ENCODE assay signal across 9 cellular contexts in the genomic region with DNA sequence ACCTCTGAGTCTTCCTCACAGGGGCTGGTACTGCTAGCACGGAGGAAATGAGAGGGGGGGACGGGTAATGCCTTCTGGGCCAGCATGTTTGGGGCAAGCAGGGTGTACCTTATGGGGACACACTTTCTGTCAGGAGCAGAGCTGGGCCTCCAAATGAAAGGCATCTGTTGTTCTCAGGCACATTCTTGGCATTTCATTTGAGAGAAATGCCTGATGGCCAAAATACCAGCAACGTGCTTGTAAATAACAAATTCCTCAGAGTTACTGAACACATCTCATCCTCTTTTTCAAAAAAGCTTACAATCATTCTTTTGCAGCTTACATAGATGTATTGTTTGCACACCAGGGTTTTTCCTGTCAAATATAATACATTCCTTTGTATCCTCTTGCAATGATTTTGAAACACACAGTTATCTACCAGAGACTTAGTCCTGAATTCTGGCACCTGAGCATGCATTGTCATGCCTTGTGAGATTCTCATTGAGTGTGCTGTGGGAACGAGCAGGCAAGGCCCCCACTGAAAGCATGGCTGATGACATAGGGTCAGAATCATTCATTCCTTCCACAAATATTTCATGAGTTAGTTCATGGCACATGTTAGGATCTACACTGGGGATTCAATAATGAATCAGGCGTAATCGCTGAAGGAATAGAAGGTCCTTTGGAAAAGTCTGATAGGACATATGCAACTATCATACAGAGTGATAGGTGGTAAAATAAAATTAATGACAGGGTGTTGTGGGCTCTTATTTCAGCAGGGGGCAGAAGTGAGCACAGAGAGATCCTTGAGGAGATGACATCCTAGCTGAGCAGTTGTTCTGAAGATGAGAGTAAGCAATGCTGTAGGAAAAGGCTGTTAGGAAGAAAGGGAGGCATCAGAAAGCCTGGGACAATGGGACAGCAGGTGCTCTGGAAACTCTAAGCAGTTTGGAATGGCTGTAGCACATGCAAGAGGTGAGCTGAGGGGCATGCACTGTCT.
A peak's percentile ranks its signal among the peaks of the same experiment; 100 is the strongest.
DNase-seq lines count a peak whose midpoint lies in the region; ATAC-seq and TF ChIP-seq lines count a peak whose summit lies in the region.
"Had no signal": no experiment of that assay in that cellular context is flagged by ENCODE, and none has a peak within 500 bp of the region (broad histone marks: within the 10 kb centered on the region; RNA-seq: fewer than 3 reads in every experiment).

No MANE protein-coding gene starts in this region.

- TF ChIP-seq CTCF in HEK293 (tag by site-specific recombination; IDR thresholded peaks at IDR 0.05) (peak; percentile 23; the same call in 1 of the 2 replicates), ascending aorta (IDR thresholded peaks at IDR 0.05) (peak in 2 of 3 experiments; percentile 34 to 41)

- no peaks in the 10 kb centered on the region for H3K36me3 ChIP-seq in HEK293 (ENCODE audit: control insufficient read depth in 2 of 2, insufficient read depth in 1 of 2, low read length in 2 of 2)
- no peaks in the 10 kb centered on the region for H3K36me3 ChIP-seq in ascending aorta
- H3K36me3 ChIP-seq: HAP-1 had no signal

- ATAC-seq in GM21515 (IDR thresholded peaks at IDR 0.05; ENCODE audit: unreplicated experiment) (no peak), HG03045 (IDR thresholded peaks at IDR 0.05; ENCODE audit: unreplicated experiment) (no peak), GM19467 (IDR thresholded peaks at IDR 0.05; ENCODE audit: unreplicated experiment) (no peak)

- no peak overlapping the region for H3K27ac ChIP-seq in HEK293 (ENCODE audit: extremely low read depth, low read depth, low read length)
- H3K27ac ChIP-seq in ascending aorta = no peak overlapping the region

- H3K9me3 ChIP-seq in HEK293 (ENCODE audit: control insufficient read depth, insufficient read depth, low read depth, low read length) (no peaks in the 10 kb centered on the region), ascending aorta (no peaks in the 10 kb centered on the region)
- H3K9me3 ChIP-seq: HAP-1 had no signal

- no peaks in the 10 kb centered on the region for H3K27me3 ChIP-seq in ascending aorta

- DNase-seq in AG20443 (ENCODE audit: low spot score) = peak; percentile 75
- DNase-seq in ascending aorta (ENCODE audit: low spot score in 2 of 2) = no peak
- DNase-seq in kidney tubule cell (ENCODE audit: low spot score) = peak; percentile 40
- DNase-seq in NCI-H526 treated with DMSO at 0.1 percent for 48 hours (lab: John Stamatoyannopoulos, UW) = no peak

- POLR2A ChIA-PET in HEK293 (lab: Yijun Ruan, JAX) = no interaction called here

- intact Hi-C loops in ascending aorta (cut with DNase I) = no loop called here

- H3K4me1 ChIP-seq in HEK293 (ENCODE audit: control insufficient read depth, insufficient read depth, low read length) = no peaks in the 10 kb centered on the region; the same call in 1 of the 2 replicates
- H3K4me1 ChIP-seq in ascending aorta = no peaks in the 10 kb centered on the region
- H3K4me1 ChIP-seq: HAP-1 had no signal

- CTCF ChIA-PET in HEK293 (lab: Yijun Ruan, JAX) = interaction anchor here (0.6 to 2.3 kb wide), 15 partner anchors 9 to 709 kb away, joined by 3 to 8 read pairs (median 4); no protein-coding TSS in a partner anchor

- H3K4me3 ChIP-seq in HEK293 (ENCODE audit: low read depth, low read length) (no peak overlapping the region), ascending aorta (no peak overlapping the region)
- H3K4me3 ChIP-seq: HAP-1 had no signal

TF ChIP-seq in HEK293, 187 proteins besides CTCF, POLR2A, EP300 and RAD21 (continues in another document):
- no peak for TF ChIP-seq ZNF548 (tag by site-specific recombination; IDR thresholded peaks at IDR 0.05)
- TF ChIP-seq ZBTB48 (tag by site-specific recombination; IDR thresholded peaks at IDR 0.05) = no peak
- no peak for TF ChIP-seq ZBTB20 (tag by site-specific recombination; IDR thresholded peaks at IDR 0.05)
- TF ChIP-seq, protein P1, sequence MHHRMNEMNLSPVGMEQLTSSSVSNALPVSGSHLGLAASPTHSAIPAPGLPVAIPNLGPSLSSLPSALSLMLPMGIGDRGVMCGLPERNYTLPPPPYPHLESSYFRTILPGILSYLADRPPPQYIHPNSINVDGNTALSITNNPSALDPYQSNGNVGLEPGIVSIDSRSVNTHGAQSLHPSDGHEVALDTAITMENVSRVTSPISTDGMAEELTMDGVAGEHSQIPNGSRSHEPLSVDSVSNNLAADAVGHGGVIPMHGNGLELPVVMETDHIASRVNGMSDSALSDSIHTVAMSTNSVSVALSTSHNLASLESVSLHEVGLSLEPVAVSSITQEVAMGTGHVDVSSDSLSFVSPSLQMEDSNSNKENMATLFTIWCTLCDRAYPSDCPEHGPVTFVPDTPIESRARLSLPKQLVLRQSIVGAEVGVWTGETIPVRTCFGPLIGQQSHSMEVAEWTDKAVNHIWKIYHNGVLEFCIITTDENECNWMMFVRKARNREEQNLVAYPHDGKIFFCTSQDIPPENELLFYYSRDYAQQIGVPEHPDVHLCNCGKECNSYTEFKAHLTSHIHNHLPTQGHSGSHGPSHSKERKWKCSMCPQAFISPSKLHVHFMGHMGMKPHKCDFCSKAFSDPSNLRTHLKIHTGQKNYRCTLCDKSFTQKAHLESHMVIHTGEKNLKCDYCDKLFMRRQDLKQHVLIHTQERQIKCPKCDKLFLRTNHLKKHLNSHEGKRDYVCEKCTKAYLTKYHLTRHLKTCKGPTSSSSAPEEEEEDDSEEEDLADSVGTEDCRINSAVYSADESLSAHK (tag by site-specific recombination; IDR thresholded peaks at IDR 0.05) = no peak
- no peak for TF ChIP-seq GLIS2 (tag by site-specific recombination; IDR thresholded peaks at IDR 0.05)
- TF ChIP-seq, protein P2, sequence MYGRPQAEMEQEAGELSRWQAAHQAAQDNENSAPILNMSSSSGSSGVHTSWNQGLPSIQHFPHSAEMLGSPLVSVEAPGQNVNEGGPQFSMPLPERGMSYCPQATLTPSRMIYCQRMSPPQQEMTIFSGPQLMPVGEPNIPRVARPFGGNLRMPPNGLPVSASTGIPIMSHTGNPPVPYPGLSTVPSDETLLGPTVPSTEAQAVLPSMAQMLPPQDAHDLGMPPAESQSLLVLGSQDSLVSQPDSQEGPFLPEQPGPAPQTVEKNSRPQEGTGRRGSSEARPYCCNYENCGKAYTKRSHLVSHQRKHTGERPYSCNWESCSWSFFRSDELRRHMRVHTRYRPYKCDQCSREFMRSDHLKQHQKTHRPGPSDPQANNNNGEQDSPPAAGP (tag by site-specific recombination; IDR thresholded peaks at IDR 0.05) = no peak
- TF ChIP-seq ZNF561 (tag by site-specific recombination; IDR thresholded peaks at IDR 0.05; ENCODE audit: borderline replicate concordance) = no peak
- TF ChIP-seq ZBTB1 (tag by site-specific recombination; IDR thresholded peaks at IDR 0.05) = no peak
- no peak for TF ChIP-seq HOXC10 (CRISPR knock-in tag; IDR thresholded peaks at IDR 0.05)
- TF ChIP-seq ZNF132 (tag by site-specific recombination; IDR thresholded peaks at IDR 0.05; ENCODE audit: borderline replicate concordance) = no peak
- no peak for TF ChIP-seq ZNF214 (tag by site-specific recombination; IDR thresholded peaks at IDR 0.05; ENCODE audit: borderline replicate concordance)
- no peak for TF ChIP-seq MYNN (tag by site-specific recombination; IDR thresholded peaks at IDR 0.05; ENCODE audit: borderline replicate concordance)
- no peak for TF ChIP-seq ZNF2 (tag by site-specific recombination; IDR thresholded peaks at IDR 0.05)
- TF ChIP-seq SP3 (tag by site-specific recombination; IDR thresholded peaks at IDR 0.05) = no peak
- no peak for TF ChIP-seq PRDM2 (tag by site-specific recombination; IDR thresholded peaks at IDR 0.05; ENCODE audit: borderline replicate concordance)
- no peak for TF ChIP-seq SCRT2 (tag by site-specific recombination; IDR thresholded peaks at IDR 0.05)

Comparison
In these comparisons a context has a peak if more than half of its experiments do, and no peak if none do; other contexts are left out.
1. DNase-seq: peak in AG20443 (single experiment) and kidney tubule cell (single experiment); none in ascending aorta (0 of 2) and NCI-H526 treated with DMSO at 0.1 percent for 48 hours (single experiment).